ENCODE assay signal across 1 cellular context in the genomic region with DNA sequence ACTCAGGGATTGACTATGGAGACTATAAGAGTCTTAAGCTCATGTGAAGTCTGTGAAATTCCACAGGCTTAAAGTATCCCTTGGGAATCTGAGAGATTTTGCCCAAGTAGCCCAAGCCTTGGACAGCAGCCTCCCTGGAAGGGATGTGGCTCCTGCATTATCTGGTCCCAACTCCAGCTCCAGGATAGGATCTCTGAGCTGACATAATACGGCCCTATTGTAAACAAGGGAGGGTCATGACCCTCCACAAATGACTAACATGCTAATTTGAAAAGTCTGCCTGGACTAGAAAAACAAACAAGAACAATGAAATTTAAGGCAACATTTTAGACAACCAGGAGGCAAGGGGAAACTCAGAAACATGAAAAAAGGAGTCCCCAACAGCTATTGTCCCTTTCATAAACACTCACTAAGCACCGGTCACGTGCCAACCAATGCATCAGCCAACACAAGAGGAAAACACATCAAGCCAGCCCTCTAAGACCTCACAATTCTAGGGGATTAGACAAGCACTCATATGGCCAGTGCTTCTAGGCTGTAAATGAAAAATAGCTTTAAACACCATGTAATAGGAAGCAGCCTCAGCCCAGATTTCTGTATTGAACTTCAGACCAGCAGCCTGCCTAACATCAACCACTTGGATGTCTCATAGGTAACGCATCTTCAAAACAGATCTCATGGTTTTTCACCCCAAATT.
TF ChIP-seq lines count a peak whose summit lies in the region.

No MANE protein-coding gene starts in this region.

TF ChIP-seq in HepG2, 621 proteins besides CTCF, POLR2A, EP300 and RAD21 (continued from another document):
- TF ChIP-seq, protein P1, sequence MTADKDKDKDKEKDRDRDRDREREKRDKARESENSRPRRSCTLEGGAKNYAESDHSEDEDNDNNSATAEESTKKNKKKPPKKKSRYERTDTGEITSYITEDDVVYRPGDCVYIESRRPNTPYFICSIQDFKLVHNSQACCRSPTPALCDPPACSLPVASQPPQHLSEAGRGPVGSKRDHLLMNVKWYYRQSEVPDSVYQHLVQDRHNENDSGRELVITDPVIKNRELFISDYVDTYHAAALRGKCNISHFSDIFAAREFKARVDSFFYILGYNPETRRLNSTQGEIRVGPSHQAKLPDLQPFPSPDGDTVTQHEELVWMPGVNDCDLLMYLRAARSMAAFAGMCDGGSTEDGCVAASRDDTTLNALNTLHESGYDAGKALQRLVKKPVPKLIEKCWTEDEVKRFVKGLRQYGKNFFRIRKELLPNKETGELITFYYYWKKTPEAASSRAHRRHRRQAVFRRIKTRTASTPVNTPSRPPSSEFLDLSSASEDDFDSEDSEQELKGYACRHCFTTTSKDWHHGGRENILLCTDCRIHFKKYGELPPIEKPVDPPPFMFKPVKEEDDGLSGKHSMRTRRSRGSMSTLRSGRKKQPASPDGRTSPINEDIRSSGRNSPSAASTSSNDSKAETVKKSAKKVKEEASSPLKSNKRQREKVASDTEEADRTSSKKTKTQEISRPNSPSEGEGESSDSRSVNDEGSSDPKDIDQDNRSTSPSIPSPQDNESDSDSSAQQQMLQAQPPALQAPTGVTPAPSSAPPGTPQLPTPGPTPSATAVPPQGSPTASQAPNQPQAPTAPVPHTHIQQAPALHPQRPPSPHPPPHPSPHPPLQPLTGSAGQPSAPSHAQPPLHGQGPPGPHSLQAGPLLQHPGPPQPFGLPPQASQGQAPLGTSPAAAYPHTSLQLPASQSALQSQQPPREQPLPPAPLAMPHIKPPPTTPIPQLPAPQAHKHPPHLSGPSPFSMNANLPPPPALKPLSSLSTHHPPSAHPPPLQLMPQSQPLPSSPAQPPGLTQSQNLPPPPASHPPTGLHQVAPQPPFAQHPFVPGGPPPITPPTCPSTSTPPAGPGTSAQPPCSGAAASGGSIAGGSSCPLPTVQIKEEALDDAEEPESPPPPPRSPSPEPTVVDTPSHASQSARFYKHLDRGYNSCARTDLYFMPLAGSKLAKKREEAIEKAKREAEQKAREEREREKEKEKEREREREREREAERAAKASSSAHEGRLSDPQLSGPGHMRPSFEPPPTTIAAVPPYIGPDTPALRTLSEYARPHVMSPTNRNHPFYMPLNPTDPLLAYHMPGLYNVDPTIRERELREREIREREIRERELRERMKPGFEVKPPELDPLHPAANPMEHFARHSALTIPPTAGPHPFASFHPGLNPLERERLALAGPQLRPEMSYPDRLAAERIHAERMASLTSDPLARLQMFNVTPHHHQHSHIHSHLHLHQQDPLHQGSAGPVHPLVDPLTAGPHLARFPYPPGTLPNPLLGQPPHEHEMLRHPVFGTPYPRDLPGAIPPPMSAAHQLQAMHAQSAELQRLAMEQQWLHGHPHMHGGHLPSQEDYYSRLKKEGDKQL (CRISPR knock-in tag; IDR thresholded peaks at IDR 0.05; ENCODE audit: low read depth) = 0 out of 2 replicates have a peak, but pooled peaks have one; percentile 19
- TF ChIP-seq RFX5 (IDR thresholded peaks at IDR 0.05; ENCODE audit: low read depth, low read length) (no peak), FOXA1 (IDR thresholded peaks at IDR 0.05) (peak; percentile 52; the same call in 1 of the 2 replicates), FOXA1 (CRISPR knock-in tag; IDR thresholded peaks at IDR 0.05) (peak; percentile 90), SOX5 (CRISPR knock-in tag; IDR thresholded peaks at IDR 0.05; ENCODE audit: borderline replicate concordance) (peak; percentile 81; the same call in 1 of the 2 replicates), RXRB (CRISPR knock-in tag; IDR thresholded peaks at IDR 0.05; ENCODE audit: borderline replicate concordance) (peak; percentile 84), NR2F2 (IDR thresholded peaks at IDR 0.05; ENCODE audit: borderline replicate concordance, low read depth) (peak; percentile 74), BHLHE40 (IDR thresholded peaks at IDR 0.05; ENCODE audit: low read length) (0 out of 2 replicates have a peak, but pooled peaks have one; percentile 20), ZBTB20 (CRISPR knock-in tag; IDR thresholded peaks at IDR 0.05; ENCODE audit: borderline replicate concordance, low read depth) (0 out of 2 replicates have a peak, but pooled peaks have one; percentile 24), FOXK1 (CRISPR knock-in tag; IDR thresholded peaks at IDR 0.05; ENCODE audit: borderline replicate concordance, low read depth) (peak; percentile 83; the same call in 1 of the 2 replicates), SAP130 (CRISPR knock-in tag; IDR thresholded peaks at IDR 0.05; ENCODE audit: low read depth) (peak; percentile 51), RARA (CRISPR knock-in tag; IDR thresholded peaks at IDR 0.05) (peak; percentile 98)
- TF ChIP-seq, protein P2, sequence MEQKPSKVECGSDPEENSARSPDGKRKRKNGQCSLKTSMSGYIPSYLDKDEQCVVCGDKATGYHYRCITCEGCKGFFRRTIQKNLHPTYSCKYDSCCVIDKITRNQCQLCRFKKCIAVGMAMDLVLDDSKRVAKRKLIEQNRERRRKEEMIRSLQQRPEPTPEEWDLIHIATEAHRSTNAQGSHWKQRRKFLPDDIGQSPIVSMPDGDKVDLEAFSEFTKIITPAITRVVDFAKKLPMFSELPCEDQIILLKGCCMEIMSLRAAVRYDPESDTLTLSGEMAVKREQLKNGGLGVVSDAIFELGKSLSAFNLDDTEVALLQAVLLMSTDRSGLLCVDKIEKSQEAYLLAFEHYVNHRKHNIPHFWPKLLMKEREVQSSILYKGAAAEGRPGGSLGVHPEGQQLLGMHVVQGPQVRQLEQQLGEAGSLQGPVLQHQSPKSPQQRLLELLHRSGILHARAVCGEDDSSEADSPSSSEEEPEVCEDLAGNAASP (CRISPR knock-in tag; IDR thresholded peaks at IDR 0.05; ENCODE audit: borderline replicate concordance) = peak; percentile 73; the same call in 1 of the 2 replicates
- TF ChIP-seq, protein P3, sequence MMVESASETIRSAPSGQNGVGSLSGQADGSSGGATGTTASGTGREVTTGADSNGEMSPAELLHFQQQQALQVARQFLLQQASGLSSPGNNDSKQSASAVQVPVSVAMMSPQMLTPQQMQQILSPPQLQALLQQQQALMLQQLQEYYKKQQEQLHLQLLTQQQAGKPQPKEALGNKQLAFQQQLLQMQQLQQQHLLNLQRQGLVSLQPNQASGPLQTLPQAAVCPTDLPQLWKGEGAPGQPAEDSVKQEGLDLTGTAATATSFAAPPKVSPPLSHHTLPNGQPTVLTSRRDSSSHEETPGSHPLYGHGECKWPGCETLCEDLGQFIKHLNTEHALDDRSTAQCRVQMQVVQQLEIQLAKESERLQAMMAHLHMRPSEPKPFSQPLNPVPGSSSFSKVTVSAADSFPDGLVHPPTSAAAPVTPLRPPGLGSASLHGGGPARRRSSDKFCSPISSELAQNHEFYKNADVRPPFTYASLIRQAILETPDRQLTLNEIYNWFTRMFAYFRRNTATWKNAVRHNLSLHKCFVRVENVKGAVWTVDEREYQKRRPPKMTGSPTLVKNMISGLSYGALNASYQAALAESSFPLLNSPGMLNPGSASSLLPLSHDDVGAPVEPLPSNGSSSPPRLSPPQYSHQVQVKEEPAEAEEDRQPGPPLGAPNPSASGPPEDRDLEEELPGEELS (CRISPR knock-in tag; IDR thresholded peaks at IDR 0.05) = peak; percentile 67
- TF ChIP-seq, protein P4, sequence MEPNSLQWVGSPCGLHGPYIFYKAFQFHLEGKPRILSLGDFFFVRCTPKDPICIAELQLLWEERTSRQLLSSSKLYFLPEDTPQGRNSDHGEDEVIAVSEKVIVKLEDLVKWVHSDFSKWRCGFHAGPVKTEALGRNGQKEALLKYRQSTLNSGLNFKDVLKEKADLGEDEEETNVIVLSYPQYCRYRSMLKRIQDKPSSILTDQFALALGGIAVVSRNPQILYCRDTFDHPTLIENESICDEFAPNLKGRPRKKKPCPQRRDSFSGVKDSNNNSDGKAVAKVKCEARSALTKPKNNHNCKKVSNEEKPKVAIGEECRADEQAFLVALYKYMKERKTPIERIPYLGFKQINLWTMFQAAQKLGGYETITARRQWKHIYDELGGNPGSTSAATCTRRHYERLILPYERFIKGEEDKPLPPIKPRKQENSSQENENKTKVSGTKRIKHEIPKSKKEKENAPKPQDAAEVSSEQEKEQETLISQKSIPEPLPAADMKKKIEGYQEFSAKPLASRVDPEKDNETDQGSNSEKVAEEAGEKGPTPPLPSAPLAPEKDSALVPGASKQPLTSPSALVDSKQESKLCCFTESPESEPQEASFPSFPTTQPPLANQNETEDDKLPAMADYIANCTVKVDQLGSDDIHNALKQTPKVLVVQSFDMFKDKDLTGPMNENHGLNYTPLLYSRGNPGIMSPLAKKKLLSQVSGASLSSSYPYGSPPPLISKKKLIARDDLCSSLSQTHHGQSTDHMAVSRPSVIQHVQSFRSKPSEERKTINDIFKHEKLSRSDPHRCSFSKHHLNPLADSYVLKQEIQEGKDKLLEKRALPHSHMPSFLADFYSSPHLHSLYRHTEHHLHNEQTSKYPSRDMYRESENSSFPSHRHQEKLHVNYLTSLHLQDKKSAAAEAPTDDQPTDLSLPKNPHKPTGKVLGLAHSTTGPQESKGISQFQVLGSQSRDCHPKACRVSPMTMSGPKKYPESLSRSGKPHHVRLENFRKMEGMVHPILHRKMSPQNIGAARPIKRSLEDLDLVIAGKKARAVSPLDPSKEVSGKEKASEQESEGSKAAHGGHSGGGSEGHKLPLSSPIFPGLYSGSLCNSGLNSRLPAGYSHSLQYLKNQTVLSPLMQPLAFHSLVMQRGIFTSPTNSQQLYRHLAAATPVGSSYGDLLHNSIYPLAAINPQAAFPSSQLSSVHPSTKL (CRISPR knock-in tag; IDR thresholded peaks at IDR 0.05) = peak; percentile 80
